ENCODE assay signal across 15 cellular contexts in the genomic region with DNA sequence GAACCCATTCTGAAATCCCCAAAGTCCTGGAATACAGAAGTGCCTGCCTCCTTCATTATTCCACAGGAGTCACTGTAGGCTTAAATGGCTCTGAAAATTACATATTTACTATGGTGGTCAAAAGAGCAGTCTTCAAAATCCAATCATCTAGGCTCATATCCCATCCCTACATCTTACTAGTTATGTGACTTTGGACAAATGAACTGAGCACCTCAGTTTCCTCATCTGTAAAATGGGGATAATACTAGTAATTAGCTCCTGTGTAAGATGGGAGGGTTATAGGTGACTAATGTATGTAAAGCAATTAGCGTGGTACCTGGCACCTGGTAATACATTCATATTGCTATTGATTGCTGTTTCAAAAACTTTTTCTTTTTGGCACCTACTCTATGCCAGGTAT.
DNase-seq lines count a peak whose midpoint lies in the region; ATAC-seq and TF ChIP-seq lines count a peak whose summit lies in the region.
"Had no signal": no experiment of that assay in that cellular context is flagged by ENCODE, and none has a peak within 500 bp of the region (broad histone marks: within the 10 kb centered on the region; RNA-seq: fewer than 3 reads in every experiment).

No MANE protein-coding gene starts in this region.

- no peak overlapping the region for H3K27ac Mint-ChIP-seq in activated naive CD4-positive, alpha-beta T cell treated with anti-CD3 and anti-CD28 coated beads for 36 hours
- H3K27ac Mint-ChIP-seq in CD8-positive, alpha-beta T cell: no peak overlapping the region

- 100% methylated on average over 1 of the region's 1 CpG for WGBS in GM23248 (ENCODE audit: low coverage in 1 of 2, low lambda C conversion rate in 2 of 2, missing lambda C conversion rate in 2 of 2), 2 experiments

- in situ Hi-C loops in GM23248 (cut with MboI): no loop called here

- H3K79me2 ChIP-seq in ACC112 (ENCODE audit: control insufficient read depth, insufficient read depth, low read length, unreplicated experiment): peaks cover 10% of the 10 kb centered on the region
- no peaks in the 10 kb centered on the region for H3K79me2 ChIP-seq in GM23248 (ENCODE audit: insufficient read depth)
- H3K79me2 ChIP-seq in osteoblast (ENCODE audit: insufficient read depth, low read length): peaks cover 5% of the 10 kb centered on the region

- CTCF ChIA-PET in activated naive CD4-positive, alpha-beta T cell treated with anti-CD3 and anti-CD28 coated beads for 36 hours (lab: Charles Lee): no interaction called here
- CTCF ChIA-PET in CD8-positive, alpha-beta T cell (lab: Charles Lee): no interaction called here

- POLR2A ChIA-PET in CD8-positive, alpha-beta T cell (lab: Charles Lee): no interaction called here

- DNase-seq in GM23248: no peak
- no peak for DNase-seq in adipocyte (ENCODE audit: low read depth)
- DNase-seq in osteoblast (ENCODE audit: insufficient read length, low spot score, missing footprints): no peak
- DNase-seq in activated naive CD4-positive, alpha-beta T cell treated with anti-CD3 and anti-CD28 coated beads for 36 hours: no peak
- DNase-seq in CD8-positive, alpha-beta T cell: no peak
- DNase-seq: Calu3; CD4-positive, alpha-beta memory T cell; DMS79 treated with DMSO at 0.1 percent for 48 hours; GF-D8 had no signal

- no peaks in the 10 kb centered on the region for H4K20me1 ChIP-seq in GM23248 (ENCODE audit: insufficient read depth)
- H4K20me1 ChIP-seq in osteoblast (ENCODE audit: insufficient read depth, low read length): no peaks in the 10 kb centered on the region

- no peaks in the 10 kb centered on the region for H3K27me3 Mint-ChIP-seq in activated naive CD4-positive, alpha-beta T cell treated with anti-CD3 and anti-CD28 coated beads for 36 hours (ENCODE audit: low read depth)
- no peaks in the 10 kb centered on the region for H3K27me3 Mint-ChIP-seq in CD8-positive, alpha-beta T cell (ENCODE audit: low read depth)
- H3K27me3 Mint-ChIP-seq: CD4-positive, alpha-beta memory T cell had no signal

- H3F3A ChIP-seq in GM23248 (ENCODE audit: insufficient read depth): peaks cover 40% of the 10 kb centered on the region

- intact Hi-C loops in activated naive CD4-positive, alpha-beta T cell treated with anti-CD3 and anti-CD28 coated beads for 36 hours (cut with micrococcal nuclease): no loop called here
- intact Hi-C loops in CD8-positive, alpha-beta T cell (cut with DNase I, micrococcal nuclease): no loop called here

- no peak for TF ChIP-seq CTCF in osteoblast (IDR thresholded peaks at IDR 0.05; ENCODE audit: extremely low read depth, low read depth, low read length)
- TF ChIP-seq CTCF in CD8-positive, alpha-beta T cell (IDR thresholded peaks at IDR 0.05): no peak

- H2AFZ ChIP-seq in ACC112 (ENCODE audit: low read length, unreplicated experiment): no peak overlapping the region
- no peak overlapping the region for H2AFZ ChIP-seq in GM23248
- H2AFZ ChIP-seq in osteoblast (ENCODE audit: low read length): no peak overlapping the region

- H3K4me2 ChIP-seq in GM23248 (ENCODE audit: unreplicated experiment) (no peak overlapping the region), osteoblast (ENCODE audit: insufficient read depth, low read length) (no peak overlapping the region)
- H3K4me2 ChIP-seq: A549, BLaER1 had no signal

- no peak overlapping the region for H3K4me3 Mint-ChIP-seq in activated naive CD4-positive, alpha-beta T cell treated with anti-CD3 and anti-CD28 coated beads for 36 hours
- no peak overlapping the region for H3K4me3 Mint-ChIP-seq in CD8-positive, alpha-beta T cell
- H3K4me3 Mint-ChIP-seq: CD14-positive monocyte; CD4-positive, alpha-beta memory T cell had no signal

- H3K4me1 Mint-ChIP-seq in activated naive CD4-positive, alpha-beta T cell treated with anti-CD3 and anti-CD28 coated beads for 36 hours (ENCODE audit: low read depth): peaks cover 39% of the 10 kb centered on the region
- H3K4me1 Mint-ChIP-seq in CD8-positive, alpha-beta T cell (ENCODE audit: low read depth): peaks cover 29% of the 10 kb centered on the region

- no peak for ATAC-seq in CD8-positive, alpha-beta T cell
- ATAC-seq in GM18858 (IDR thresholded peaks at IDR 0.05; ENCODE audit: unreplicated experiment): no peak
- ATAC-seq: A549 had no signal

- H3K4me1 ChIP-seq in ACC112 (ENCODE audit: control insufficient read depth, insufficient read depth, low read length, unreplicated experiment): peaks cover 72% of the 10 kb centered on the region
- H3K4me1 ChIP-seq in GM23248 (ENCODE audit: insufficient read depth): peaks cover 64% of the 10 kb centered on the region
- peaks cover 76% of the 10 kb centered on the region for H3K4me1 ChIP-seq in adipocyte (ENCODE audit: control insufficient read depth, insufficient read depth, low read length)
- H3K4me1 ChIP-seq in osteoblast (ENCODE audit: insufficient read depth, low read length): peaks cover 30% of the 10 kb centered on the region
- H3K4me1 ChIP-seq in CD8-positive, alpha-beta T cell (ENCODE audit: insufficient read depth, low read length): peaks cover 8% of the 10 kb centered on the region
- H3K4me1 ChIP-seq: HAP-1 had no signal

- H3K9me3 Mint-ChIP-seq in activated naive CD4-positive, alpha-beta T cell treated with anti-CD3 and anti-CD28 coated beads for 36 hours: no peaks in the 10 kb centered on the region
- H3K9me3 Mint-ChIP-seq in CD8-positive, alpha-beta T cell: no peaks in the 10 kb centered on the region
- H3K9me3 Mint-ChIP-seq: CD4-positive, alpha-beta memory T cell had no signal

- H3K9ac ChIP-seq in GM23248 (no peak overlapping the region), adipocyte (ENCODE audit: low read length) (peak overlapping the region; percentile 60)
- H3K9ac ChIP-seq: BLaER1 had no signal

- H3K27ac ChIP-seq in ACC112 (ENCODE audit: low read depth, low read length) (0 out of 2 replicates have a peak overlapping the region, but pooled peaks have one; percentile 56), GM23248 (peak overlapping the region; percentile 63), osteoblast (ENCODE audit: low read depth, low read length) (peak overlapping the region; percentile 34)
- no peak overlapping the region for H3K27ac ChIP-seq in CD8-positive, alpha-beta T cell (ENCODE audit: low read depth, low read length)
- H3K27ac ChIP-seq: BLaER1 had no signal

- H3K36me3 ChIP-seq in ACC112 (ENCODE audit: insufficient read depth, low read length) (no peaks in the 10 kb centered on the region), GM23248 (ENCODE audit: low read depth) (no peaks in the 10 kb centered on the region), adipocyte (ENCODE audit: control insufficient read depth, insufficient read depth, low read length, severe bottlenecking) (no peaks in the 10 kb centered on the region), osteoblast (ENCODE audit: insufficient read depth, low read length) (no peaks in the 10 kb centered on the region)
- H3K36me3 ChIP-seq in CD8-positive, alpha-beta T cell (ENCODE audit: insufficient read depth, low read length): no peaks in the 10 kb centered on the region
- H3K36me3 ChIP-seq: HAP-1 had no signal

- H3K36me3 Mint-ChIP-seq in activated naive CD4-positive, alpha-beta T cell treated with anti-CD3 and anti-CD28 coated beads for 36 hours (ENCODE audit: low read depth): peaks cover 3% of the 10 kb centered on the region
- H3K36me3 Mint-ChIP-seq in CD8-positive, alpha-beta T cell: peaks cover 10% of the 10 kb centered on the region

- H3K27me3 ChIP-seq in ACC112 (ENCODE audit: insufficient read depth, low read length): no peaks in the 10 kb centered on the region
- H3K27me3 ChIP-seq in GM23248 (replicated peaks; ENCODE audit: insufficient read depth): no peaks in the 10 kb centered on the region
- H3K27me3 ChIP-seq in adipocyte (replicated peaks; ENCODE audit: control insufficient read depth, insufficient read depth, low read length): no peaks in the 10 kb centered on the region
- H3K27me3 ChIP-seq in osteoblast (ENCODE audit: insufficient read depth, low read length): no peaks in the 10 kb centered on the region
- H3K27me3 ChIP-seq in CD8-positive, alpha-beta T cell (ENCODE audit: insufficient read depth, low read length): no peaks in the 10 kb centered on the region
- H3K27me3 ChIP-seq: BLaER1 had no signal

- H3K4me3 ChIP-seq in ACC112 (ENCODE audit: low read depth, low read length) (no peak overlapping the region), GM23248 (no peak overlapping the region), adipocyte (ENCODE audit: low read length) (no peak overlapping the region), osteoblast (ENCODE audit: insufficient read depth, low read length) (no peak overlapping the region)
- H3K4me3 ChIP-seq in CD8-positive, alpha-beta T cell (ENCODE audit: low read depth, low read length): no peak overlapping the region
- H3K4me3 ChIP-seq: A549, BLaER1, HAP-1 had no signal

- no peaks in the 10 kb centered on the region for H3K9me2 ChIP-seq in GM23248 (ENCODE audit: insufficient read depth)

- no peaks in the 10 kb centered on the region for H3K9me3 ChIP-seq in GM23248 (ENCODE audit: low read depth)
- no peaks in the 10 kb centered on the region for H3K9me3 ChIP-seq in adipocyte (ENCODE audit: control insufficient read depth, low read length)
- H3K9me3 ChIP-seq in osteoblast (ENCODE audit: low read depth, low read length): no peaks in the 10 kb centered on the region
- H3K9me3 ChIP-seq in CD8-positive, alpha-beta T cell (ENCODE audit: low read length): no peaks in the 10 kb centered on the region
- H3K9me3 ChIP-seq: A549, BLaER1, HAP-1 had no signal
